In the genomic region with DNA sequence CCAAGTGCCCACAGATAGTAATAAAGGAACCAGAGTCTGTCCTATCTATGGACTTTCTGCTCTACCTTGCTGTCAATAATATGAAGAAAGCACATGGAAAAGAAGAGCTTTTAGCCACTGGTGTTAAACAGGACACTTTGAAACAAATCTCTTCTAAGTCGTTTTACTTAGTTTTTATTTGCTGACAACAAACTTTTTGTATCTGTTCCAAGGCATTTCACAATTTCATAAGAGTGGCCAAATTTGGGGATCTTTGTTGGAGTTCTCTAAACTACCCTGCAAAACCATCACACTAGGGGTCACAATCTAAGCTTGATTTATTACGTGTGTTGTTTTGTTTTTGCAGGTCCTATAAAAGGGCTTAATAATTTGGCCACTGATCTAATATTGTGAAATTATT, we compare ENCODE assay signal across 2 cellular contexts.
TF ChIP-seq lines count a peak whose summit lies in the region.

No MANE protein-coding gene starts in this region.

TF ChIP-seq in A549, 52 proteins besides CTCF, POLR2A, EP300 and RAD21:
- TF ChIP-seq NPAS2 (CRISPR knock-in tag; IDR thresholded peaks at IDR 0.05; ENCODE audit: borderline replicate concordance) (no peak), MAFK (IDR thresholded peaks at IDR 0.05; ENCODE audit: partially characterized antibody) (peak; percentile 62), NR3C1 (IDR thresholded peaks at IDR 0.05) (no peak), EHMT2 (IDR thresholded peaks at IDR 0.05; ENCODE audit: low read depth) (no peak)

TF ChIP-seq in HepG2, 621 proteins besides CTCF, POLR2A, EP300 and RAD21:
- TF ChIP-seq MAFK (conservative IDR thresholded peaks at IDR 0.05 in 1 of 2, IDR thresholded peaks at IDR 0.05 in 1 of 2; ENCODE audit: low read length in 2 of 2) (peak; percentile 11 to 55; a peak in 2 of 4 replicates), ISL2 (CRISPR knock-in tag; IDR thresholded peaks at IDR 0.05) (no peak)
